19 cellular contexts compared by ENCODE assay signal in genomic region chr22:25366408-25366807, GRCh38.
"Had no signal": no experiment of that assay in that cellular context is flagged by ENCODE, and none has a peak within 500 bp of the region (broad histone marks: within the 10 kb centered on the region; RNA-seq: fewer than 3 reads in every experiment).

No MANE protein-coding gene starts in this region.

- H3K4me3 ChIP-seq: body of pancreas, gastrocnemius medialis, heart right ventricle, skin epidermis, thyroid gland had no signal

- H3K27me3 ChIP-seq: body of pancreas, gastrocnemius medialis, heart right ventricle, thyroid gland had no signal

- DNase-seq: activated CD4-positive, alpha-beta T cell treated with anti-CD3 and anti-CD28 coated beads, Interleukin-2, amount 10 ng/mL, durations not matched to agents 24 days and 14 days; activated CD8-positive, alpha-beta memory T cell treated with anti-CD3 and anti-CD28 coated beads, Interleukin-2, amount 50 U/mL, for 48 hours; activated naive CD8-positive, alpha-beta T cell treated with anti-CD3 and anti-CD28 coated beads for 36 hours; amygdala; body of pancreas; cortex of kidney; effector memory CD4-positive, alpha-beta T cell; gastrocnemius medialis; heart right ventricle; mammary epithelial cell; retina; stimulated activated CD4-positive, alpha-beta T cell treated with anti-CD3 and anti-CD28 coated beads, Interleukin-15, amount 100 ng/mL, for 24 hours; stimulated activated CD4-positive, alpha-beta T cell treated with anti-CD3 and anti-CD28 coated beads, Interleukin-4, amount 100 ng/mL, for 1 hour; stimulated activated naive B cell treated with anti-CD40 and anti-IgM and Interleukin-4, amounts not matched to agents 10 μg/mL and 1 μg/mL and 100 μg/mL, for 72 hours; T-helper 1 cell; thyroid gland had no signal

- H3K9me3 ChIP-seq: body of pancreas, gastrocnemius medialis, heart right ventricle, thyroid gland had no signal

- H3K36me3 ChIP-seq: gastrocnemius medialis, thyroid gland had no signal

- ATAC-seq: body of pancreas; gastrocnemius medialis; naive thymus-derived CD8-positive, alpha-beta T cell; stimulated activated naive B cell treated with anti-CD40 and anti-IgM and Interleukin-4, amounts not matched to agents 10 μg/mL and 1 μg/mL and 100 μg/mL, for 72 hours had no signal

- H3K27ac ChIP-seq: body of pancreas, epithelial cell of prostate, gastrocnemius medialis, skin epidermis had no signal
